In genomic region chr6:147504848-147505247, GRCh38 we compare ENCODE assay signal across 1 cellular context.
TF ChIP-seq lines count a peak whose summit lies in the region.

No MANE protein-coding gene starts in this region.

TF ChIP-seq in K562, 482 proteins besides CTCF, POLR2A, EP300 and RAD21:
- no peak for TF ChIP-seq CAMTA2 (CRISPR knock-in tag; conservative IDR thresholded peaks at IDR 0.05)
- TF ChIP-seq AFF4 (CRISPR knock-in tag; IDR thresholded peaks at IDR 0.05): no peak
- TF ChIP-seq TEAD4 (IDR thresholded peaks at IDR 0.05; ENCODE audit: low read length): no peak
- TF ChIP-seq TEAD4 (CRISPR knock-in tag; IDR thresholded peaks at IDR 0.05; ENCODE audit: borderline replicate concordance): no peak
- TF ChIP-seq BRD4 (IDR thresholded peaks at IDR 0.05): no peak
- no peak for TF ChIP-seq STAT6 (CRISPR knock-in tag; IDR thresholded peaks at IDR 0.05)
- no peak for TF ChIP-seq ID3 (CRISPR knock-in tag; IDR thresholded peaks at IDR 0.05)
- TF ChIP-seq ID3 (tag; IDR thresholded peaks at IDR 0.05): no peak
- TF ChIP-seq CSDE1 (IDR thresholded peaks at IDR 0.05): no peak
- no peak for TF ChIP-seq MIER1 (IDR thresholded peaks at IDR 0.05; ENCODE audit: low read depth)
- peak; percentile 64 for TF ChIP-seq ZFP36 (IDR thresholded peaks at IDR 0.05; ENCODE audit: low read depth, low read length, partially characterized antibody)
- TF ChIP-seq ESRRA (IDR thresholded peaks at IDR 0.05; ENCODE audit: borderline replicate concordance, low read depth): 0 out of 2 replicates have a peak, but pooled peaks have one; percentile 12
- no peak for TF ChIP-seq SAFB (IDR thresholded peaks at IDR 0.05; ENCODE audit: borderline replicate concordance, low read depth, low read length)
- peak; percentile 71 for TF ChIP-seq RBM25 (IDR thresholded peaks at IDR 0.05; ENCODE audit: low read depth, low read length, severe bottlenecking)
- no peak for TF ChIP-seq SFPQ (IDR thresholded peaks at IDR 0.05; ENCODE audit: low read depth, low read length)
- TF ChIP-seq PREB (CRISPR knock-in tag; IDR thresholded peaks at IDR 0.05): no peak
- no peak for TF ChIP-seq KLF1 (tag; IDR thresholded peaks at IDR 0.05)
